In genomic region chr3:197508924-197509775, GRCh38 we compare ENCODE assay signal across 13 cellular contexts. TPM values are rescaled to one million over a fixed set of nuclear protein-coding genes. Genes with fewer than 3 reads are reported as not detected.
DNase-seq lines count a peak whose midpoint lies in the region; ATAC-seq, FAIRE-seq and TF ChIP-seq lines count a peak whose summit lies in the region.
"Had no signal": no experiment of that assay in that cellular context is flagged by ENCODE, and none has a peak within 500 bp of the region (broad histone marks: within the 10 kb centered on the region; RNA-seq: fewer than 3 reads in every experiment).

No MANE protein-coding gene starts in this region.

- DNase-seq in GM12892 (ENCODE audit: insufficient read length) (no peak), adipocyte (ENCODE audit: low read depth) (no peak), immature natural killer cell (no peak), skeletal muscle cell (ENCODE audit: low read depth) (no peak), NCI-H526 treated with DMSO at 0.1 percent for 48 hours (lab: John Stamatoyannopoulos, UW) (no peak), NCI-H2171 treated with DMSO at 0.1 percent for 48 hours (lab: John Stamatoyannopoulos, UW) (no peak), GM12891 (ENCODE audit: insufficient read length, low spot score) (no peak)
- DNase-seq: cortex of kidney, NCI-H1436 treated with DMSO at 0.1 percent for 48 hours had no signal

- TF ChIP-seq POLR2A in GM12892 (IDR thresholded peaks at IDR 0.05; ENCODE audit: low read depth, low read length) (no peak), GM12891 (IDR thresholded peaks at IDR 0.05; ENCODE audit: low read depth, low read length) (no peak)

- FAIRE-seq in GM12892 (lab: Jason Lieb, UNC): peak; percentile 24
- FAIRE-seq in GM12891 (lab: Jason Lieb, UNC): no peak
- FAIRE-seq: TTC549 had no signal

- no peaks in the 10 kb centered on the region for H3K36me3 ChIP-seq in adipocyte (ENCODE audit: control insufficient read depth, insufficient read depth, low read length, severe bottlenecking)

- no peak overlapping the region for H3K27ac Mint-ChIP-seq in immature natural killer cell
- H3K27ac Mint-ChIP-seq: activated T-helper 2 cell treated with anti-CD3 and anti-CD28 coated beads, Interferon-gamma antibody, Interleukin-2, Interleukin-4, amounts not matched to agents 10 μg/mL and 5 μg/mL and 100 μg/mL, durations not matched to agents 14 hours and 24 hours and 36 hours had no signal

- peaks cover 31% of the 10 kb centered on the region for H3K27me3 ChIP-seq in adipocyte (replicated peaks; ENCODE audit: control insufficient read depth, insufficient read depth, low read length)

- H3K4me1 Mint-ChIP-seq in immature natural killer cell: peaks cover 8 to 10% of the 10 kb centered on the region in 2 donors

- peaks cover 4 to 11% (median 5%) of the 10 kb centered on the region in 3 donors for H3K36me3 Mint-ChIP-seq in immature natural killer cell

- H3K4me3 ChIP-seq in adipocyte (ENCODE audit: low read length) (peak overlapping the region; percentile 81), skeletal muscle cell (ENCODE audit: low read depth, low read length) (peak overlapping the region; percentile 51)

- H3K27me3 Mint-ChIP-seq in immature natural killer cell (ENCODE audit: low read depth in 3 of 3): peaks cover 2 to 5% (median 3%) of the 10 kb centered on the region in 3 donors

- H3K9me3 ChIP-seq in adipocyte (ENCODE audit: control insufficient read depth, low read length): no peaks in the 10 kb centered on the region

- ATAC-seq in HG02884 (IDR thresholded peaks at IDR 0.05; ENCODE audit: unreplicated experiment): no peak

- peak overlapping the region; percentile 79 for H3K9ac ChIP-seq in adipocyte (ENCODE audit: low read length)
- H3K9ac ChIP-seq: parathyroid adenoma had no signal

- H3K9me3 Mint-ChIP-seq in immature natural killer cell: no peaks in the 10 kb centered on the region
- H3K9me3 Mint-ChIP-seq: activated T-helper 2 cell treated with anti-CD3 and anti-CD28 coated beads, Interferon-gamma antibody, Interleukin-2, Interleukin-4, amounts not matched to agents 10 μg/mL and 5 μg/mL and 100 μg/mL, durations not matched to agents 14 hours and 24 hours and 36 hours had no signal

- peaks cover 6% of the 10 kb centered on the region for H3K4me1 ChIP-seq in adipocyte (ENCODE audit: control insufficient read depth, insufficient read depth, low read length)
- H3K4me1 ChIP-seq: parathyroid adenoma had no signal

- peak overlapping the region in 4 of 5 donors; percentile 18 to 82 (median 78) for H3K4me3 Mint-ChIP-seq in immature natural killer cell

TF ChIP-seq in GM12891, 5 proteins besides CTCF, POLR2A, EP300 and RAD21:
- TF ChIP-seq TAF1 (IDR thresholded peaks at IDR 0.05; ENCODE audit: low read depth, low read length) (no peak), POLR2AphosphoS5 (IDR thresholded peaks at IDR 0.05; ENCODE audit: low read depth, low read length) (no peak), PAX5 (IDR thresholded peaks at IDR 0.05; ENCODE audit: insufficient read depth, low read length, severe bottlenecking) (no peak), SPI1 (IDR thresholded peaks at IDR 0.05; ENCODE audit: low read depth, low read length) (no peak), POU2F2 (IDR thresholded peaks at IDR 0.05; ENCODE audit: low read depth, low read length) (no peak)

RNA-seq across cellular contexts. Expression of gene BDH1, which starts 46.6 kb away (rescaled TPM):
- polyA plus RNA-seq in GM12892 (2012; ENCODE audit: missing spikeins): 49.1 TPM
- polyA plus RNA-seq in immature natural killer cell: 10 to 100 TPM; 10.3 to 16.1 (median 14.2) TPM
- 36.5 TPM for polyA plus RNA-seq in GM12891 (2012; ENCODE audit: low read depth, missing spikeins)
